1 cellular context compared by ENCODE assay signal in the genomic region with DNA sequence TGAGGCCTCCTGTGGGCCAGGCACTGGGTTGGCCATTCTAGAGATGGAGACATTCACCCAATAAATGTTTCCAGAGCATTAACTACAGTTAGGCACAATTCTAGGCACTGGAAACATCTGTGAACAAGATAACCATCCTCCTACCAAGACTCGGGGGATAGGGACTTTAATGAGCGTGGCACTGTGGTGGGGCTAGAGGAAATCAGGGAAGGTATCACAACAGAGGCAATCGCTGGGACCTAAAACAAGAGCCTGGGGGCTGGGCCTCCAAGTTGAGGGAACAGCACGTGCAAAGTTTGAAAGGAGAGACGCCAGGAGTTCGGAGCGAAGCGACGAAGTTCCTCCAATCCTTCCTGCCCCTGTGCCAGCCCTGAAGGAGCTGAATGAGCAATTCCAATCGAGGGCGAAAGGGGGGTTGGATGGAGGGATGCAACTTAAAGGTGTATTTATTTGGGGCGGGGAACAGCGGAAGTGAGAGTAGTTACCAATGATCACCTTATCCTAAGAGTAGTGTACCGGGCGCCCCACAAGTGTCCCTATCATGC.
A peak's percentile ranks its signal among the peaks of the same experiment; 100 is the strongest.
TF ChIP-seq lines count a peak whose summit lies in the region.

No MANE protein-coding gene starts in this region.

TF ChIP-seq in GM12878, 131 proteins besides CTCF, POLR2A, EP300 and RAD21:
- TF ChIP-seq TCF7 (IDR thresholded peaks at IDR 0.05; ENCODE audit: borderline replicate concordance): no peak
- 0 out of 2 replicates have a peak, but pooled peaks have one; percentile 9 for TF ChIP-seq CBFB (IDR thresholded peaks at IDR 0.05; ENCODE audit: low read depth)
- no peak for TF ChIP-seq ZNF207 (IDR thresholded peaks at IDR 0.05; ENCODE audit: borderline replicate concordance)
- TF ChIP-seq PML (IDR thresholded peaks at IDR 0.05; ENCODE audit: low read length): peak; percentile 59; the same call in 1 of the 2 replicates
